Comparison of ENCODE assay signal across 1 cellular context in genomic region chr12:10722502-10722904, GRCh38.
TF ChIP-seq lines count a peak whose summit lies in the region.

No MANE protein-coding gene starts in this region.

TF ChIP-seq in GM12878, 131 proteins besides CTCF, POLR2A, EP300 and RAD21 (continued from another document and continues in another):
- TF ChIP-seq ZNF592 (IDR thresholded peaks at IDR 0.05) (no peak), PBX3 (IDR thresholded peaks at IDR 0.05; ENCODE audit: insufficient replicate concordance, low read depth, low read length) (no peak), IKZF1 (conservative IDR thresholded peaks at IDR 0.05) (no peak; the same call in 1 of the 2 replicates), CHD2 (IDR thresholded peaks at IDR 0.05; ENCODE audit: borderline replicate concordance, low read depth, low read length) (no peak), IKZF2 (IDR thresholded peaks at IDR 0.05) (no peak), FOS (IDR thresholded peaks at IDR 0.05; ENCODE audit: borderline replicate concordance, extremely low read depth, insufficient read length) (no peak), SIX5 (IDR thresholded peaks at IDR 0.05; ENCODE audit: low read depth, low read length, severe bottlenecking) (no peak), MEF2B (IDR thresholded peaks at IDR 0.05; ENCODE audit: partially characterized antibody, poor library complexity, severe bottlenecking) (peak; percentile 99), GATAD2B (conservative IDR thresholded peaks at IDR 0.05; ENCODE audit: low read depth) (peak; percentile 88), MEF2A (IDR thresholded peaks at IDR 0.05; ENCODE audit: insufficient read depth, low read depth, low read length) (no peak), CHD1 (IDR thresholded peaks at IDR 0.05; ENCODE audit: low read depth, low read length) (no peak), TCF12 (IDR thresholded peaks at IDR 0.05; ENCODE audit: low read depth, low read length) (peak; percentile 61; the same call in 1 of the 2 replicates), MAX (IDR thresholded peaks at IDR 0.05; ENCODE audit: low read depth, low read length) (peak; percentile 65; the same call in 1 of the 2 replicates), RELA (IDR thresholded peaks at IDR 0.05; ENCODE audit: borderline replicate concordance, partially characterized antibody) (no peak), BHLHE40 (IDR thresholded peaks at IDR 0.05; ENCODE audit: borderline replicate concordance in 1 of 2, low read depth in 2 of 2, low read length in 1 of 2) (peak; percentile 82 to 94; a peak in 3 of 4 replicates), CREB1 (IDR thresholded peaks at IDR 0.05; ENCODE audit: low read depth) (no peak), HDGF (IDR thresholded peaks at IDR 0.05) (no peak), ZBED1 (IDR thresholded peaks at IDR 0.05; ENCODE audit: borderline replicate concordance) (no peak), TBL1XR1 (IDR thresholded peaks at IDR 0.05; ENCODE audit: low read depth, low read length) (no peak), KAT2A (conservative IDR thresholded peaks at IDR 0.05; ENCODE audit: control insufficient read depth, low read depth, low read length) (no peak), ZBTB40 (IDR thresholded peaks at IDR 0.05; ENCODE audit: borderline replicate concordance) (no peak), SP1 (IDR thresholded peaks at IDR 0.05; ENCODE audit: low read depth, low read length) (no peak), ZNF207 (IDR thresholded peaks at IDR 0.05; ENCODE audit: borderline replicate concordance) (no peak), MXI1 (IDR thresholded peaks at IDR 0.05; ENCODE audit: low read depth, low read length) (peak; percentile 24; the same call in 1 of the 2 replicates), ZNF217 (IDR thresholded peaks at IDR 0.05) (no peak), SUZ12 (IDR thresholded peaks at IDR 0.05; ENCODE audit: unreplicated experiment) (no peak), HDAC6 (IDR thresholded peaks at IDR 0.05; ENCODE audit: unreplicated experiment) (peak; percentile 74), STAT1 (conservative IDR thresholded peaks at IDR 0.05) (no peak), NFXL1 (IDR thresholded peaks at IDR 0.05; ENCODE audit: borderline replicate concordance) (no peak), SUPT20H (IDR thresholded peaks at IDR 0.05; ENCODE audit: borderline replicate concordance, control insufficient read depth, low read depth, low read length) (no peak), HDAC2 (IDR thresholded peaks at IDR 0.05) (no peak), PAX8 (IDR thresholded peaks at IDR 0.05) (no peak), MYB (IDR thresholded peaks at IDR 0.05; ENCODE audit: borderline replicate concordance, low read depth, low read length) (no peak), SMC3 (IDR thresholded peaks at IDR 0.05; ENCODE audit: borderline replicate concordance, low read length) (no peak), RB1 (IDR thresholded peaks at IDR 0.05; ENCODE audit: borderline replicate concordance) (peak; percentile 86), SMARCA5 (IDR thresholded peaks at IDR 0.05) (no peak), CBX3 (IDR thresholded peaks at IDR 0.05; ENCODE audit: borderline replicate concordance, low read depth) (no peak), CBX5 (IDR thresholded peaks at IDR 0.05; ENCODE audit: low read depth) (no peak), MYC (IDR thresholded peaks at IDR 0.05; ENCODE audit: insufficient read depth, insufficient read length, insufficient replicate concordance, low read length, severe bottlenecking) (peak; percentile 45), BACH1 (IDR thresholded peaks at IDR 0.05; ENCODE audit: borderline replicate concordance) (peak; percentile 51; the same call in 1 of the 2 replicates), NRF1 (conservative IDR thresholded peaks at IDR 0.05; ENCODE audit: low read depth, low read length) (no peak), NR2F1 (conservative IDR thresholded peaks at IDR 0.05) (no peak), RUNX3 (IDR thresholded peaks at IDR 0.05; ENCODE audit: low read length) (no peak), USF2 (IDR thresholded peaks at IDR 0.05; ENCODE audit: borderline replicate concordance, low read depth, low read length) (no peak), ZNF384 (IDR thresholded peaks at IDR 0.05; ENCODE audit: borderline replicate concordance, low read depth, low read length) (no peak)
- TF ChIP-seq, protein P1, sequence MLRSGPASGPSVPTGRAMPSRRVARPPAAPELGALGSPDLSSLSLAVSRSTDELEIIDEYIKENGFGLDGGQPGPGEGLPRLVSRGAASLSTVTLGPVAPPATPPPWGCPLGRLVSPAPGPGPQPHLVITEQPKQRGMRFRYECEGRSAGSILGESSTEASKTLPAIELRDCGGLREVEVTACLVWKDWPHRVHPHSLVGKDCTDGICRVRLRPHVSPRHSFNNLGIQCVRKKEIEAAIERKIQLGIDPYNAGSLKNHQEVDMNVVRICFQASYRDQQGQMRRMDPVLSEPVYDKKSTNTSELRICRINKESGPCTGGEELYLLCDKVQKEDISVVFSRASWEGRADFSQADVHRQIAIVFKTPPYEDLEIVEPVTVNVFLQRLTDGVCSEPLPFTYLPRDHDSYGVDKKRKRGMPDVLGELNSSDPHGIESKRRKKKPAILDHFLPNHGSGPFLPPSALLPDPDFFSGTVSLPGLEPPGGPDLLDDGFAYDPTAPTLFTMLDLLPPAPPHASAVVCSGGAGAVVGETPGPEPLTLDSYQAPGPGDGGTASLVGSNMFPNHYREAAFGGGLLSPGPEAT (IDR thresholded peaks at IDR 0.05; ENCODE audit: low read depth): no peak
- TF ChIP-seq, protein P2, sequence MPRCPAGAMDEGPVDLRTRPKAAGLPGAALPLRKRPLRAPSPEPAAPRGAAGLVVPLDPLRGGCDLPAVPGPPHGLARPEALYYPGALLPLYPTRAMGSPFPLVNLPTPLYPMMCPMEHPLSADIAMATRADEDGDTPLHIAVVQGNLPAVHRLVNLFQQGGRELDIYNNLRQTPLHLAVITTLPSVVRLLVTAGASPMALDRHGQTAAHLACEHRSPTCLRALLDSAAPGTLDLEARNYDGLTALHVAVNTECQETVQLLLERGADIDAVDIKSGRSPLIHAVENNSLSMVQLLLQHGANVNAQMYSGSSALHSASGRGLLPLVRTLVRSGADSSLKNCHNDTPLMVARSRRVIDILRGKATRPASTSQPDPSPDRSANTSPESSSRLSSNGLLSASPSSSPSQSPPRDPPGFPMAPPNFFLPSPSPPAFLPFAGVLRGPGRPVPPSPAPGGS (IDR thresholded peaks at IDR 0.05; ENCODE audit: borderline replicate concordance, insufficient read depth, low read depth, low read length, poor library complexity, severe bottlenecking): no peak
- TF ChIP-seq, protein P3, sequence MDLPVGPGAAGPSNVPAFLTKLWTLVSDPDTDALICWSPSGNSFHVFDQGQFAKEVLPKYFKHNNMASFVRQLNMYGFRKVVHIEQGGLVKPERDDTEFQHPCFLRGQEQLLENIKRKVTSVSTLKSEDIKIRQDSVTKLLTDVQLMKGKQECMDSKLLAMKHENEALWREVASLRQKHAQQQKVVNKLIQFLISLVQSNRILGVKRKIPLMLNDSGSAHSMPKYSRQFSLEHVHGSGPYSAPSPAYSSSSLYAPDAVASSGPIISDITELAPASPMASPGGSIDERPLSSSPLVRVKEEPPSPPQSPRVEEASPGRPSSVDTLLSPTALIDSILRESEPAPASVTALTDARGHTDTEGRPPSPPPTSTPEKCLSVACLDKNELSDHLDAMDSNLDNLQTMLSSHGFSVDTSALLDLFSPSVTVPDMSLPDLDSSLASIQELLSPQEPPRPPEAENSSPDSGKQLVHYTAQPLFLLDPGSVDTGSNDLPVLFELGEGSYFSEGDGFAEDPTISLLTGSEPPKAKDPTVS (IDR thresholded peaks at IDR 0.05; ENCODE audit: low read depth, low read length): no peak
- TF ChIP-seq, protein P4, sequence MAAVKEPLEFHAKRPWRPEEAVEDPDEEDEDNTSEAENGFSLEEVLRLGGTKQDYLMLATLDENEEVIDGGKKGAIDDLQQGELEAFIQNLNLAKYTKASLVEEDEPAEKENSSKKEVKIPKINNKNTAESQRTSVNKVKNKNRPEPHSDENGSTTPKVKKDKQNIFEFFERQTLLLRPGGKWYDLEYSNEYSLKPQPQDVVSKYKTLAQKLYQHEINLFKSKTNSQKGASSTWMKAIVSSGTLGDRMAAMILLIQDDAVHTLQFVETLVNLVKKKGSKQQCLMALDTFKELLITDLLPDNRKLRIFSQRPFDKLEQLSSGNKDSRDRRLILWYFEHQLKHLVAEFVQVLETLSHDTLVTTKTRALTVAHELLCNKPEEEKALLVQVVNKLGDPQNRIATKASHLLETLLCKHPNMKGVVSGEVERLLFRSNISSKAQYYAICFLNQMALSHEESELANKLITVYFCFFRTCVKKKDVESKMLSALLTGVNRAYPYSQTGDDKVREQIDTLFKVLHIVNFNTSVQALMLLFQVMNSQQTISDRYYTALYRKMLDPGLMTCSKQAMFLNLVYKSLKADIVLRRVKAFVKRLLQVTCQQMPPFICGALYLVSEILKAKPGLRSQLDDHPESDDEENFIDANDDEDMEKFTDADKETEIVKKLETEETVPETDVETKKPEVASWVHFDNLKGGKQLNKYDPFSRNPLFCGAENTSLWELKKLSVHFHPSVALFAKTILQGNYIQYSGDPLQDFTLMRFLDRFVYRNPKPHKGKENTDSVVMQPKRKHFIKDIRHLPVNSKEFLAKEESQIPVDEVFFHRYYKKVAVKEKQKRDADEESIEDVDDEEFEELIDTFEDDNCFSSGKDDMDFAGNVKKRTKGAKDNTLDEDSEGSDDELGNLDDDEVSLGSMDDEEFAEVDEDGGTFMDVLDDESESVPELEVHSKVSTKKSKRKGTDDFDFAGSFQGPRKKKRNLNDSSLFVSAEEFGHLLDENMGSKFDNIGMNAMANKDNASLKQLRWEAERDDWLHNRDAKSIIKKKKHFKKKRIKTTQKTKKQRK (IDR thresholded peaks at IDR 0.05; ENCODE audit: low read depth, low read length): no peak
